Comparison of ENCODE assay signal across 17 cellular contexts in genomic region chr2:156792242-156792840, GRCh38.
"Had no signal": no experiment of that assay in that cellular context is flagged by ENCODE, and none has a peak within 500 bp of the region (broad histone marks: within the 10 kb centered on the region; RNA-seq: fewer than 3 reads in every experiment).

No MANE protein-coding gene starts in this region.

- FAIRE-seq: pancreas, urothelium cell line had no signal

- DNase-seq: colonic mucosa; dermis blood vessel endothelial cell; foreskin melanocyte; heart right ventricle; hypothalamus; islet precursor cell; mesendoderm; naive B cell; occipital lobe; pancreas; stimulated activated CD4-positive, alpha-beta T cell treated with anti-CD3 and anti-CD28 coated beads, Interleukin-12 subunit alpha, Interleukin-12 subunit beta, amount 100 ng/mL, for 4 hours; stimulated activated naive CD4-positive, alpha-beta T cell; thyroid gland had no signal

- ATAC-seq: pancreas, sciatic nerve had no signal

- H3K4me3 ChIP-seq: colonic mucosa, heart right ventricle, pancreas, skin epidermis, suprapubic skin, thyroid gland had no signal

- H3K9me3 ChIP-seq: colonic mucosa, heart right ventricle, pancreas, suprapubic skin, thyroid gland had no signal

- H3K4me1 ChIP-seq: colonic mucosa, heart right ventricle, pancreas, suprapubic skin, thyroid gland had no signal

- H3K36me3 ChIP-seq: colonic mucosa, heart right ventricle, pancreas, suprapubic skin, thyroid gland had no signal

- H3K27me3 ChIP-seq: colonic mucosa, heart right ventricle, pancreas, suprapubic skin, thyroid gland had no signal

- H3K27ac ChIP-seq: colonic mucosa, pancreas, skin epidermis, suprapubic skin, thyroid gland had no signal
